In genomic region chr16:89320717-89321501, GRCh38 we compare ENCODE assay signal across 9 cellular contexts.
A peak's percentile ranks its signal among the peaks of the same experiment; 100 is the strongest.
DNase-seq lines count a peak whose midpoint lies in the region; ATAC-seq and TF ChIP-seq lines count a peak whose summit lies in the region.
"Had no signal": no experiment of that assay in that cellular context is flagged by ENCODE, and none has a peak within 500 bp of the region (broad histone marks: within the 10 kb centered on the region; RNA-seq: fewer than 3 reads in every experiment).

No MANE protein-coding gene starts in this region.

- H3K4me3 ChIP-seq in fibroblast of lung (replicated peaks in 1 of 4; ENCODE audit: control extremely low read depth in 1 of 4, insufficient read depth in 1 of 4, low read depth in 3 of 4, low read length in 4 of 4) (no peak overlapping the region), ovary (peak overlapping the region; percentile 6)

- H3K9ac ChIP-seq in fibroblast of lung (ENCODE audit: insufficient read depth, low read length) = peak overlapping the region; percentile 45
- H3K9ac ChIP-seq: parathyroid adenoma had no signal

- no peak for TF ChIP-seq POLR2A in ovary (IDR thresholded peaks at IDR 0.05)

- TF ChIP-seq EP300 in ovary (IDR thresholded peaks at IDR 0.05) = no peak

- H3K27me3 ChIP-seq in fibroblast of lung (ENCODE audit: control insufficient read depth, insufficient read depth, low read length) (no peaks in the 10 kb centered on the region), ovary (no peaks in the 10 kb centered on the region)

- H4K20me1 ChIP-seq in fibroblast of lung (ENCODE audit: control insufficient read depth, extremely low read depth, insufficient read depth, low read length) = no peaks in the 10 kb centered on the region

- H3K9me3 ChIP-seq in fibroblast of lung (ENCODE audit: control insufficient read depth, insufficient read depth, low read depth, low read length) (no peaks in the 10 kb centered on the region), ovary (no peaks in the 10 kb centered on the region)

- ATAC-seq in HG03432 (IDR thresholded peaks at IDR 0.05; ENCODE audit: unreplicated experiment) = no peak

- peak overlapping the region; percentile 97 for H3K4me2 ChIP-seq in fibroblast of lung (ENCODE audit: extremely low read depth, insufficient read depth, low read length)

- H3K4me1 ChIP-seq in fibroblast of lung (ENCODE audit: control insufficient read depth, extremely low read depth, insufficient read depth, low read length) (peaks cover 64% of the 10 kb centered on the region), ovary (ENCODE audit: insufficient read depth) (peaks cover 55% of the 10 kb centered on the region)

- no peak for TF ChIP-seq CTCF in fibroblast of lung (conservative IDR thresholded peaks at IDR 0.05 in 1 of 2, IDR thresholded peaks at IDR 0.05 in 1 of 2; ENCODE audit: low read depth in 1 of 2, low read length in 2 of 2)
- TF ChIP-seq CTCF in ovary (IDR thresholded peaks at IDR 0.05) = no peak

- intact Hi-C loops in ovary (cut with DNase I) = no loop called here

- WGBS in ovary, 3 donors = 19 to 36% (median 25%) methylated on average over 27 to 33 of the region's 33 CpGs

- H3K36me3 ChIP-seq in fibroblast of lung (ENCODE audit: control insufficient read depth, insufficient read depth, low read length) (peaks cover 6% of the 10 kb centered on the region), ovary (no peaks in the 10 kb centered on the region)

- H3K79me2 ChIP-seq in fibroblast of lung (ENCODE audit: control insufficient read depth, insufficient read depth, low read length) = peaks cover 92% of the 10 kb centered on the region

- H3K27ac ChIP-seq in fibroblast of lung (ENCODE audit: insufficient read depth, low read length) = peak overlapping the region; percentile 98
- peak overlapping the region; percentile 2 to 44 for H3K27ac ChIP-seq in ovary
- H3K27ac ChIP-seq: parathyroid adenoma had no signal

- H2AFZ ChIP-seq in fibroblast of lung (ENCODE audit: low read length) = no peak overlapping the region
- H2AFZ ChIP-seq: parathyroid adenoma had no signal

- peak; percentile 58 for DNase-seq in NCI-H2227 (lab: John Stamatoyannopoulos, UW; ENCODE audit: unreplicated experiment)
- DNase-seq in NCI-H2227 treated with DMSO at 0.1 percent for 48 hours (lab: John Stamatoyannopoulos, UW) = no peak
- peak; percentile 67 for DNase-seq in RPMI8226
- DNase-seq in fibroblast of lung (ENCODE audit: low read depth in 2 of 2) = peak; percentile 42 to 75
- peak in 3 of 5 donors; percentile 59 to 75 (median 63) for DNase-seq in ovary
- DNase-seq in NK-92 (lab: John Stamatoyannopoulos, UW; ENCODE audit: unreplicated experiment) = no peak
- no peak for DNase-seq in effector CD8-positive, alpha-beta T cell (lab: John Stamatoyannopoulos, UW)

Comparison
In these comparisons a context has a peak if more than half of its experiments do, and no peak if none do; other contexts are left out.
1. DNase-seq: peak in NCI-H2227 (single experiment), RPMI8226 (single experiment), fibroblast of lung (2 of 2) and ovary (3 of 5); none in NCI-H2227 treated with DMSO at 0.1 percent for 48 hours (single experiment), NK-92 (single experiment) and effector CD8-positive, alpha-beta T cell (single experiment).